Comparison of ENCODE assay signal across 1 cellular context in genomic region chr20:21510414-21510971, GRCh38.
TF ChIP-seq lines count a peak whose summit lies in the region.

No MANE protein-coding gene starts in this region.

TF ChIP-seq in IMR-90, 13 proteins besides CTCF, POLR2A, EP300 and RAD21 (continued from another document):
- no peak for TF ChIP-seq USF2 (IDR thresholded peaks at IDR 0.05; ENCODE audit: low read depth, low read length)
- TF ChIP-seq ELK1 (IDR thresholded peaks at IDR 0.05; ENCODE audit: borderline replicate concordance, low read depth, low read length), result no peak
